ENCODE assay signal across 8 cellular contexts in the genomic region with DNA sequence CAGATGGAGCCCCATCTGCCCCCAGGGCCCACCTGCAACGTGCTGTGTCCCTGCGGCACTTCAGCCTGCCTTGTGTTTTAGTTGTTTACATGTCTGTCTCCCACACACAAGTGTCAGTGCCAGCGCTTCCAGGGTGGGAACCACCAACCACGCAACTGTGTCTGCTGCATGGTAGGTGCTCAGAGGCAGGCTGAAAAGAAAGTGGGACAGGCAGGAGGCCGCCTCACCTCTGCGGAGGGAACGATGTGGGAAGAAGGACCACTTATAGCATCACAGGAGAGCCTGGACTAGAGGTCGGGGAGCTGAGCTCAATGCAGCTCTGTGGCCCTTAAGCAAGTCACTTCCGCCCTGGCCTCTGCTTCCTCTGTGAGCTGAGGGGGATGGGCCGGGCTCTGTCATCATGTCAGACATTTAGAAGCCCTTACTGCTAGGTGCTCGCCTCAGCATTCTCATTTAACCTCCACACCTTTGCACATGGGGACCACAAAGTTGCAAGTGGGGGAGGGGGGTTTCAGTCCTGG. TPM values are rescaled to one million over a fixed set of nuclear protein-coding genes. Genes with fewer than 3 reads are reported as not detected.
DNase-seq lines count a peak whose midpoint lies in the region; ATAC-seq, FAIRE-seq and TF ChIP-seq lines count a peak whose summit lies in the region.

No MANE protein-coding gene starts in this region.

- TF ChIP-seq CTCF in Peyer's patch (IDR thresholded peaks at IDR 0.05) = no peak
- no peak for TF ChIP-seq CTCF in HepG2 (CRISPR knock-in tag; IDR thresholded peaks at IDR 0.05)
- TF ChIP-seq CTCF in ovary (IDR thresholded peaks at IDR 0.05) = no peak

- no peak for FAIRE-seq in HepG2 (lab: Jason Lieb, UNC)

- TF ChIP-seq POLR2A in GM18526 (IDR thresholded peaks at IDR 0.05; ENCODE audit: extremely low read depth, insufficient read length) (peak; percentile 49), Peyer's patch (IDR thresholded peaks at IDR 0.05) (no peak), HepG2 (IDR thresholded peaks at IDR 0.05; ENCODE audit: insufficient read depth in 1 of 2, low read depth in 2 of 2, low read length in 2 of 2) (no peak), ovary (IDR thresholded peaks at IDR 0.05) (no peak)

- WGBS in HepG2 (ENCODE audit: low lambda C conversion rate) = 86% methylated on average over 8 of the region's 11 CpGs
- 73 to 84% (median 80%) methylated on average over 11 of the region's 11 CpGs for WGBS in ovary, 3 donors

- BruUV-seq in HepG2 (replicated peaks; lab: Mats Ljungman, UMichigan) = no TSS peak

- H3K36me3 ChIP-seq in Peyer's patch (no peaks in the 10 kb centered on the region), HepG2 (replicated peaks in 1 of 2; ENCODE audit: control insufficient read depth in 1 of 2, insufficient read depth in 2 of 2, low read length in 2 of 2) (no peaks in the 10 kb centered on the region), ovary (no peaks in the 10 kb centered on the region)

- H3K9ac ChIP-seq in HepG2 (ENCODE audit: insufficient read depth, low read depth, low read length) = no peak overlapping the region

- peak overlapping the region; percentile 36; the same call in 1 of the 2 replicates for H3K4me2 ChIP-seq in HepG2 (ENCODE audit: low read depth, low read length)

- H3K4me3 ChIP-seq in Peyer's patch (peak overlapping the region in 1 of 4 donors; percentile 1), HepG2 (replicated peaks in 1 of 3; ENCODE audit: insufficient read depth in 1 of 3, low read depth in 2 of 3, low read length in 3 of 3) (no peak overlapping the region), ovary (no peak overlapping the region)

- H3K4me1 ChIP-seq in Peyer's patch = peaks cover 7 to 58% (median 16%) of the 10 kb centered on the region in 4 donors
- peaks cover 23% of the 10 kb centered on the region for H3K4me1 ChIP-seq in HepG2 (ENCODE audit: insufficient read depth, low read length)
- no peaks in the 10 kb centered on the region for H3K4me1 ChIP-seq in ovary (ENCODE audit: insufficient read depth)

- no peaks in the 10 kb centered on the region for H3K79me2 ChIP-seq in HepG2 (ENCODE audit: insufficient read depth, low read length)

- H3K27me3 ChIP-seq in Peyer's patch (no peaks in the 10 kb centered on the region), HepG2 (ENCODE audit: control insufficient read depth in 1 of 2, insufficient read depth in 2 of 2, low read length in 2 of 2) (no peaks in the 10 kb centered on the region), ovary (no peaks in the 10 kb centered on the region)

- in situ Hi-C loops in HepG2 (cut with HindIII; ENCODE audit: extremely low pct_ligation_motif_present, low pct_unique_long_range_greater_than_20kb) = no loop called here

- H4K20me1 ChIP-seq in HepG2 (ENCODE audit: insufficient read depth, low read length) = no peaks in the 10 kb centered on the region

- DNase-seq in Peyer's patch (peak; percentile 63 to 92 (median 91)), HepG2 (ENCODE audit: low spot score) (no peak), ovary (no peak)
- peak; percentile 13 to 77 (median 44) for DNase-seq in activated naive CD4-positive, alpha-beta T cell (lab: John Stamatoyannopoulos, UW)
- DNase-seq in stimulated activated CD8-positive, alpha-beta memory T cell treated with anti-CD3 and anti-CD28 coated beads, Interleukin-15, amount 100 ng/mL, for 48 hours (ENCODE audit: low read depth in 2 of 2) = peak; percentile 69 to 70

- TF ChIP-seq RAD21 in HepG2 (CRISPR knock-in tag; IDR thresholded peaks at IDR 0.05) = no peak

- CTCF ChIA-PET in HepG2 (lab: Yijun Ruan, JAX; ENCODE audit: low intra/inter-chr PET ratio, low total read pairs) = no interaction called here

- intact Hi-C loops in HepG2 (cut with micrococcal nuclease; ENCODE audit: unreplicated experiment) = no loop called here
- intact Hi-C loops in ovary (cut with DNase I) = no loop called here

- ATAC-seq in HepG2 (no peak; the same call in 2 of the 3 replicates), HG03039 (IDR thresholded peaks at IDR 0.05; ENCODE audit: unreplicated experiment) (no peak), GM19035 (IDR thresholded peaks at IDR 0.05; ENCODE audit: unreplicated experiment) (no peak)

- POLR2A ChIA-PET in HepG2 (lab: Yijun Ruan, JAX) = interaction anchor here (1.1 kb wide), 1 partner anchor 18 kb away, joined by 3 read pairs; a partner anchor contains a TSS

- H3K9me3 ChIP-seq in Peyer's patch (no peaks in the 10 kb centered on the region), HepG2 (ENCODE audit: low read length) (no peaks in the 10 kb centered on the region), ovary (no peaks in the 10 kb centered on the region)

- H3K27ac ChIP-seq in Peyer's patch (peak overlapping the region; percentile 79 to 82 (median 81)), HepG2 (ENCODE audit: extremely low read length, insufficient read depth, low read length) (peak overlapping the region; percentile 33), ovary (no peak overlapping the region)

- no peak overlapping the region for H2AFZ ChIP-seq in HepG2 (ENCODE audit: low read length)

- TF ChIP-seq EP300 in HepG2 (IDR thresholded peaks at IDR 0.05; ENCODE audit: low read depth in 2 of 2, low read length in 2 of 2) = no peak
- no peak for TF ChIP-seq EP300 in HepG2 (CRISPR knock-in tag; IDR thresholded peaks at IDR 0.05; ENCODE audit: borderline replicate concordance)
- TF ChIP-seq EP300 in ovary (IDR thresholded peaks at IDR 0.05) = no peak

TF ChIP-seq in HepG2, 621 proteins besides CTCF, POLR2A, EP300 and RAD21:
- TF ChIP-seq, protein P1, sequence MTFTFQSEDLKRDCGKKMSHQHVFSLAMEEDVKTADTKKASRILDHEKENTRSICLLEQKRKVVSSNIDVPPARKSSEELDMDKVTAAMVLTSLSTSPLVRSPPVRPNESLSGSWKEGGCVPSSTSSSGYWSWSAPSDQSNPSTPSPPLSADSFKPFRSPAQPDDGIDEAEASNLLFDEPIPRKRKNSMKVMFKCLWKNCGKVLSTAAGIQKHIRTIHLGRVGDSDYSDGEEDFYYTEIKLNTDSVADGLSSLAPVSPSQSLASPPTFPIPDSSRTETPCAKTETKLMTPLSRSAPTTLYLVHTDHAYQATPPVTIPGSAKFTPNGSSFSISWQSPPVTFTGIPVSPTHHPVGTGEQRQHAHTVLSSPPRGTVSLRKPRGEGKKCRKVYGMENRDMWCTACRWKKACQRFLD (CRISPR knock-in tag; IDR thresholded peaks at IDR 0.05; ENCODE audit: borderline replicate concordance) = no peak
- TF ChIP-seq, protein P2, sequence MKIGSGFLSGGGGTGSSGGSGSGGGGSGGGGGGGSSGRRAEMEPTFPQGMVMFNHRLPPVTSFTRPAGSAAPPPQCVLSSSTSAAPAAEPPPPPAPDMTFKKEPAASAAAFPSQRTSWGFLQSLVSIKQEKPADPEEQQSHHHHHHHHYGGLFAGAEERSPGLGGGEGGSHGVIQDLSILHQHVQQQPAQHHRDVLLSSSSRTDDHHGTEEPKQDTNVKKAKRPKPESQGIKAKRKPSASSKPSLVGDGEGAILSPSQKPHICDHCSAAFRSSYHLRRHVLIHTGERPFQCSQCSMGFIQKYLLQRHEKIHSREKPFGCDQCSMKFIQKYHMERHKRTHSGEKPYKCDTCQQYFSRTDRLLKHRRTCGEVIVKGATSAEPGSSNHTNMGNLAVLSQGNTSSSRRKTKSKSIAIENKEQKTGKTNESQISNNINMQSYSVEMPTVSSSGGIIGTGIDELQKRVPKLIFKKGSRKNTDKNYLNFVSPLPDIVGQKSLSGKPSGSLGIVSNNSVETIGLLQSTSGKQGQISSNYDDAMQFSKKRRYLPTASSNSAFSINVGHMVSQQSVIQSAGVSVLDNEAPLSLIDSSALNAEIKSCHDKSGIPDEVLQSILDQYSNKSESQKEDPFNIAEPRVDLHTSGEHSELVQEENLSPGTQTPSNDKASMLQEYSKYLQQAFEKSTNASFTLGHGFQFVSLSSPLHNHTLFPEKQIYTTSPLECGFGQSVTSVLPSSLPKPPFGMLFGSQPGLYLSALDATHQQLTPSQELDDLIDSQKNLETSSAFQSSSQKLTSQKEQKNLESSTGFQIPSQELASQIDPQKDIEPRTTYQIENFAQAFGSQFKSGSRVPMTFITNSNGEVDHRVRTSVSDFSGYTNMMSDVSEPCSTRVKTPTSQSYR (CRISPR knock-in tag; IDR thresholded peaks at IDR 0.05; ENCODE audit: borderline replicate concordance) = 0 out of 2 replicates have a peak, but pooled peaks have one; percentile 25

RNA-seq across cellular contexts. Expression of a gene that starts 17.8 kb away (rescaled TPM):
- total RNA-seq in Peyer's patch = 10 to 100 TPM in 3 of 4 donors, 1 to 10 TPM in 1; 5.8 to 68.3 (median 48.2) TPM
- 2.7 and 2.9 TPM in 2 replicates for total RNA-seq in HepG2 (2016; rRNA removed; fragmentation: Illumina TruSeq; extraction: Trizol)
- total RNA-seq in HepG2 (2016; cell fraction: cytosol; rRNA removed; fragmentation: Illumina TruSeq; extraction: Trizol; ENCODE audit: low read depth) = 1.8 and 2.1 TPM in 2 replicates
- 1.6 and 2.5 TPM in 2 replicates for total RNA-seq in HepG2 (2016; cell fraction: insoluble cytoplasmic fraction; rRNA removed; fragmentation: Illumina TruSeq; extraction: Trizol)
- 3.1 and 3.8 TPM in 2 replicates for total RNA-seq in HepG2 (2016; cell fraction: membrane; rRNA removed; fragmentation: Illumina TruSeq; extraction: Trizol)
- 3.9 and 5.2 TPM in 2 replicates for total RNA-seq in HepG2 (2016; cell fraction: nucleus; rRNA removed; fragmentation: Illumina TruSeq; extraction: Trizol)
- polyA plus RNA-seq in HepG2 (2011; rRNA removed) = 1.4 and 1.7 TPM in 2 replicates
- 1.0 and 2.7 TPM in 2 replicates for polyA plus RNA-seq in HepG2 (2011; cell fraction: cytosol; rRNA removed)
- polyA plus RNA-seq in HepG2 (2011; cell fraction: nucleus; rRNA removed) = 5.0 and 5.3 TPM in 2 replicates
- 4.8 and 6.7 TPM in 2 replicates for polyA plus RNA-seq in HepG2 (2012)
- polyA plus RNA-seq in HepG2 (2016; cell fraction: cytosol; fragmentation: Illumina TruSeq; extraction: Trizol; ENCODE audit: low read depth) = 0.97 and 1.3 TPM in 2 replicates
- polyA plus RNA-seq in HepG2 (2016; cell fraction: insoluble cytoplasmic fraction; fragmentation: Illumina TruSeq; extraction: Trizol; ENCODE audit: low read depth) = 2.6 and 5.0 TPM in 2 replicates
- polyA plus RNA-seq in HepG2 (2016; cell fraction: membrane; fragmentation: Illumina TruSeq; extraction: Trizol; ENCODE audit: low read depth) = 2.2 and 2.7 TPM in 2 replicates
- polyA plus RNA-seq in HepG2 (2016; cell fraction: nucleus; fragmentation: Illumina TruSeq; extraction: Trizol; ENCODE audit: insufficient read depth, low read depth) = 11.1 and 12.2 TPM in 2 replicates
- polyA minus RNA-seq in HepG2 (2011; rRNA and poly(A)+ RNA removed; ENCODE audit: low replicate concordance) = 5.1 and 11.1 TPM in 2 replicates
- polyA minus RNA-seq in HepG2 (2011; cell fraction: cytosol; rRNA and poly(A)+ RNA removed) = 1.7 and 4.4 TPM in 2 replicates
- 3.1 and 3.2 TPM in 2 replicates for polyA minus RNA-seq in HepG2 (2011; cell fraction: nucleus; rRNA and poly(A)+ RNA removed)
- total RNA-seq in ovary = 10 to 100 TPM in 5 of 7 donors, 1 to 10 TPM in 2; 8.6 to 33.7 (median 14.8) TPM
- polyA plus RNA-seq in ovary = 10 to 100 TPM; 10.6 to 22.0 TPM

Comparison
In these comparisons a context has a peak if more than half of its experiments do, and no peak if none do; other contexts are left out.
1. DNase-seq: peak in Peyer's patch (3 of 3), activated naive CD4-positive, alpha-beta T cell (4 of 4) and stimulated activated CD8-positive, alpha-beta memory T cell treated with anti-CD3 and anti-CD28 coated beads, Interleukin-15, amount 100 ng/mL, for 48 hours (2 of 2); none in HepG2 (single experiment) and ovary (0 of 5).
2. H3K27ac ChIP-seq: peak in Peyer's patch (4 of 4) and HepG2 (single experiment); none in ovary (0 of 2).